ENCODE assay signal across 8 cellular contexts in genomic region chr6:13189710-13190109, GRCh38.
"Had no signal": no experiment of that assay in that cellular context is flagged by ENCODE, and none has a peak within 500 bp of the region (broad histone marks: within the 10 kb centered on the region; RNA-seq: fewer than 3 reads in every experiment).

No MANE protein-coding gene starts in this region.

- H3K4me3 ChIP-seq: GM12878 had no signal

- ATAC-seq: GM12878 had no signal

- DNase-seq: GDM1, GF-D8 had no signal

- FAIRE-seq: G401.6, GM12878, GM12891, GM12892, GM18507, GM19239 had no signal
